ENCODE assay signal across 18 cellular contexts in genomic region chr7:117091721-117092120, GRCh38.
DNase-seq lines count a peak whose midpoint lies in the region; ATAC-seq and TF ChIP-seq lines count a peak whose summit lies in the region.
"Had no signal": no experiment of that assay in that cellular context is flagged by ENCODE, and none has a peak within 500 bp of the region (broad histone marks: within the 10 kb centered on the region; RNA-seq: fewer than 3 reads in every experiment).

No MANE protein-coding gene starts in this region.

- no peak overlapping the region for H2BK5ac ChIP-seq in trophoblast cell (ENCODE audit: low read depth, low read length, poor library complexity)

- no peak overlapping the region for H3K18ac ChIP-seq in trophoblast cell (ENCODE audit: low read length)

- H3K27ac ChIP-seq in cardiac muscle cell (peak overlapping the region; percentile 71), left ventricle myocardium inferior (replicated peaks) (no peak overlapping the region), VCaP (peak overlapping the region; percentile 48; the same call in 1 of the 2 replicates), fibroblast of lung (ENCODE audit: insufficient read depth, low read length) (no peak overlapping the region), trophoblast cell (ENCODE audit: low read depth, low read length) (no peak overlapping the region)
- H3K27ac ChIP-seq: C4-2B, Peyer's patch had no signal

- H4K91ac ChIP-seq in trophoblast cell (ENCODE audit: low read depth, low read length) = no peak overlapping the region

- no peaks in the 10 kb centered on the region for H3K36me3 Mint-ChIP-seq in stimulated activated naive B cell treated with anti-CD40 and anti-IgM and Interleukin-4, amounts not matched to agents 10 μg/mL and 1 μg/mL and 100 μg/mL, for 72 hours

- H3K9me3 Mint-ChIP-seq in stimulated activated naive B cell treated with anti-CD40 and anti-IgM and Interleukin-4, amounts not matched to agents 10 μg/mL and 1 μg/mL and 100 μg/mL, for 72 hours = no peaks in the 10 kb centered on the region

- intact Hi-C loops in left ventricle myocardium inferior (cut with micrococcal nuclease) = no loop called here

- H2AK5ac ChIP-seq in trophoblast cell (ENCODE audit: low read length) = no peak overlapping the region

- H3K36me3 ChIP-seq in cardiac muscle cell (no peaks in the 10 kb centered on the region), left ventricle myocardium inferior (no peaks in the 10 kb centered on the region), fibroblast of lung (ENCODE audit: control insufficient read depth, insufficient read depth, low read length) (no peaks in the 10 kb centered on the region), trophoblast cell (ENCODE audit: control insufficient read depth in 1 of 2, insufficient read depth in 2 of 2, low read length in 2 of 2) (no peaks in the 10 kb centered on the region)
- H3K36me3 ChIP-seq: MG63, Peyer's patch had no signal

- TF ChIP-seq CTCF in cardiac muscle cell (IDR thresholded peaks at IDR 0.05; ENCODE audit: low read depth, low read length) (no peak), left ventricle myocardium inferior (IDR thresholded peaks at IDR 0.05; ENCODE audit: borderline replicate concordance) (no peak), VCaP (conservative IDR thresholded peaks at IDR 0.05) (no peak), fibroblast of lung (conservative IDR thresholded peaks at IDR 0.05 in 1 of 2, IDR thresholded peaks at IDR 0.05 in 1 of 2; ENCODE audit: low read depth in 1 of 2, low read length in 2 of 2) (no peak)

- H3K14ac ChIP-seq in trophoblast cell (ENCODE audit: low read length) = no peak overlapping the region

- H3K23ac ChIP-seq in trophoblast cell (ENCODE audit: low read length) = no peak overlapping the region

- H3K4me2 ChIP-seq in fibroblast of lung (ENCODE audit: extremely low read depth, insufficient read depth, low read length) (no peak overlapping the region), trophoblast cell (ENCODE audit: low read length) (no peak overlapping the region)

- DNase-seq in cardiac muscle cell (ENCODE audit: low read depth in 1 of 2, low spot score in 1 of 2) (no peak), left ventricle myocardium inferior (no peak), fibroblast of lung (ENCODE audit: low read depth in 2 of 2) (no peak), trophoblast cell (no peak)
- no peak for DNase-seq in stimulated activated naive B cell treated with anti-CD40 and anti-IgM and Interleukin-4, amounts not matched to agents 10 μg/mL and 1 μg/mL and 100 μg/mL, for 72 hours
- DNase-seq: COR-L47, DMS79, MG63, NCI-H1092 treated with DMSO at 0.1 percent for 48 hours, NCI-H1694, NCI-H446, Peyer's patch, SIG-M5 had no signal

- H3K4me3 ChIP-seq in cardiac muscle cell (no peak overlapping the region), left ventricle myocardium inferior (no peak overlapping the region), fibroblast of lung (replicated peaks in 1 of 4; ENCODE audit: control extremely low read depth in 1 of 4, insufficient read depth in 1 of 4, low read depth in 3 of 4, low read length in 4 of 4) (no peak overlapping the region), trophoblast cell (ENCODE audit: low read depth, low read length) (no peak overlapping the region)
- H3K4me3 ChIP-seq: MG63, Peyer's patch had no signal

- H3K4me1 ChIP-seq in cardiac muscle cell (ENCODE audit: low read depth) (peaks cover 32% of the 10 kb centered on the region), left ventricle myocardium inferior (peaks cover 64% of the 10 kb centered on the region), fibroblast of lung (ENCODE audit: control insufficient read depth, extremely low read depth, insufficient read depth, low read length) (peaks cover 2% of the 10 kb centered on the region), trophoblast cell (ENCODE audit: control insufficient read depth in 1 of 2, insufficient read depth in 2 of 2, low read length in 2 of 2) (peaks cover 2 to 6% of the 10 kb centered on the region in 2 experiments)
- H3K4me1 ChIP-seq: Peyer's patch had no signal

- H3K4me3 Mint-ChIP-seq in stimulated activated naive B cell treated with anti-CD40 and anti-IgM and Interleukin-4, amounts not matched to agents 10 μg/mL and 1 μg/mL and 100 μg/mL, for 72 hours = no peak overlapping the region

- no CpG with 5 or more reads among the region's 3 CpGs for WGBS in trophoblast cell (ENCODE audit: extremely low coverage, insufficient coverage, insufficient read length)

- H4K12ac ChIP-seq in trophoblast cell (ENCODE audit: low read depth, low read length) = no peak overlapping the region

- H4K20me1 ChIP-seq in fibroblast of lung (ENCODE audit: control insufficient read depth, extremely low read depth, insufficient read depth, low read length) = no peaks in the 10 kb centered on the region

- H2AFZ ChIP-seq in fibroblast of lung (ENCODE audit: low read length) (peak overlapping the region; percentile 19), trophoblast cell (ENCODE audit: insufficient read depth, low read length, poor library complexity) (no peak overlapping the region)

- H3K27me3 ChIP-seq in cardiac muscle cell (no peaks in the 10 kb centered on the region), left ventricle myocardium inferior (ENCODE audit: low read depth) (no peaks in the 10 kb centered on the region), fibroblast of lung (ENCODE audit: control insufficient read depth, insufficient read depth, low read length) (no peaks in the 10 kb centered on the region), trophoblast cell (ENCODE audit: insufficient read depth, low read length) (no peaks in the 10 kb centered on the region)
- H3K27me3 ChIP-seq: MG63, Peyer's patch had no signal

- no peak overlapping the region for H3K4ac ChIP-seq in trophoblast cell (ENCODE audit: low read depth, low read length)

- H2BK12ac ChIP-seq in trophoblast cell (ENCODE audit: low read length) = no peak overlapping the region

- H2BK120ac ChIP-seq in trophoblast cell (ENCODE audit: insufficient read depth, low read length, poor library complexity) = no peak overlapping the region

- peaks cover 0 to 5% of the 10 kb centered on the region in 2 donors for H3K27me3 Mint-ChIP-seq in stimulated activated naive B cell treated with anti-CD40 and anti-IgM and Interleukin-4, amounts not matched to agents 10 μg/mL and 1 μg/mL and 100 μg/mL, for 72 hours

- no peak overlapping the region for H4K8ac ChIP-seq in trophoblast cell (ENCODE audit: low read depth, low read length)

- H3K27ac Mint-ChIP-seq in stimulated activated naive B cell treated with anti-CD40 and anti-IgM and Interleukin-4, amounts not matched to agents 10 μg/mL and 1 μg/mL and 100 μg/mL, for 72 hours = no peak overlapping the region

- H3K79me2 ChIP-seq in fibroblast of lung (ENCODE audit: control insufficient read depth, insufficient read depth, low read length) = no peaks in the 10 kb centered on the region
- H3K79me2 ChIP-seq in trophoblast cell (ENCODE audit: control insufficient read depth, insufficient read depth, low read length, poor library complexity) = no peaks in the 10 kb centered on the region

- no peak overlapping the region for H3K9ac ChIP-seq in fibroblast of lung (ENCODE audit: insufficient read depth, low read length)
- no peak overlapping the region for H3K9ac ChIP-seq in trophoblast cell (ENCODE audit: low read length)

- ATAC-seq in HG03469 (IDR thresholded peaks at IDR 0.05; ENCODE audit: unreplicated experiment) (no peak), GM18505 (IDR thresholded peaks at IDR 0.05; ENCODE audit: unreplicated experiment) (no peak)
- ATAC-seq in stimulated activated naive B cell treated with anti-CD40 and anti-IgM and Interleukin-4, amounts not matched to agents 10 μg/mL and 1 μg/mL and 100 μg/mL, for 72 hours (replicated peaks) = no peak
- ATAC-seq: HCT116 had no signal

- TF ChIP-seq POLR2A in GM18505 (IDR thresholded peaks at IDR 0.05; ENCODE audit: borderline replicate concordance, extremely low read depth, insufficient read depth, insufficient read length) = no peak

- H3K9me3 ChIP-seq in cardiac muscle cell (ENCODE audit: low read depth) = no peaks in the 10 kb centered on the region
- no peaks in the 10 kb centered on the region for H3K9me3 ChIP-seq in left ventricle myocardium inferior (replicated peaks)
- H3K9me3 ChIP-seq in fibroblast of lung (ENCODE audit: control insufficient read depth, insufficient read depth, low read depth, low read length) = no peaks in the 10 kb centered on the region
- H3K9me3 ChIP-seq in trophoblast cell (ENCODE audit: insufficient read depth, low read depth, low read length) = no peaks in the 10 kb centered on the region
- H3K9me3 ChIP-seq: MG63, Peyer's patch had no signal

- no peaks in the 10 kb centered on the region for H3K79me1 ChIP-seq in trophoblast cell (ENCODE audit: low read length)

- peaks cover 6 to 11% of the 10 kb centered on the region in 2 donors for H3K4me1 Mint-ChIP-seq in stimulated activated naive B cell treated with anti-CD40 and anti-IgM and Interleukin-4, amounts not matched to agents 10 μg/mL and 1 μg/mL and 100 μg/mL, for 72 hours

Comparison
In these comparisons a context has a peak if more than half of its experiments do, and no peak if none do; other contexts are left out.
1. H3K27ac ChIP-seq: peak in cardiac muscle cell (single experiment) and VCaP (single experiment); none in left ventricle myocardium inferior (single experiment), fibroblast of lung (single experiment) and trophoblast cell (single experiment).